In genomic region chr3:64760258-64760657, GRCh38 we compare ENCODE assay signal across 19 cellular contexts.
"Had no signal": no experiment of that assay in that cellular context is flagged by ENCODE, and none has a peak within 500 bp of the region (broad histone marks: within the 10 kb centered on the region; RNA-seq: fewer than 3 reads in every experiment).

No MANE protein-coding gene starts in this region.

- H3K27me3 ChIP-seq: neutrophil, pancreas, vagina had no signal

- H3K4me3 ChIP-seq: pancreas, vagina had no signal

- H3K36me3 ChIP-seq: neutrophil, pancreas, vagina had no signal

- H3K27ac ChIP-seq: neutrophil, pancreas, vagina had no signal

- DNase-seq: activated CD4-positive, alpha-beta T cell treated with anti-CD3 and anti-CD28 coated beads for 36 hours; activated CD4-positive, alpha-beta T cell treated with anti-CD3 and anti-CD28 coated beads, Interleukin-2, amount 50 U/mL, for 4 hours; activated CD8-positive, alpha-beta memory T cell treated with anti-CD3 and anti-CD28 coated beads for 24 hours; activated CD8-positive, alpha-beta memory T cell treated with anti-CD3 and anti-CD28 coated beads, Interleukin-2, amount 50 U/mL, for 4 hours; activated naive CD4-positive, alpha-beta T cell treated with Interleukin-2 at 50 U/mL for 16 hours; activated naive CD8-positive, alpha-beta T cell treated with anti-CD3 and anti-CD28 coated beads for 36 hours; activated T-cell treated with anti-CD3 and anti-CD28 coated beads, Interleukin-2, amount 50 U/mL, for 48 hours; effector CD4-positive, alpha-beta T cell; foreskin fibroblast; hippocampal formation; kidney glomerular epithelial cell; pancreas; stimulated activated CD4-positive, alpha-beta T cell treated with anti-CD3 and anti-CD28 coated beads, Interleukin-4, amount 100 ng/mL, for 4 hours; stimulated activated naive CD8-positive, alpha-beta T cell treated with anti-CD3 and anti-CD28 coated beads, Interleukin-15, Interleukin-2, amounts not matched to agents 100 U/mL and 50 U/mL, for 24 hours; T-helper 9 cell; trophoblast cell had no signal

- H3K9me3 ChIP-seq: neutrophil, pancreas, vagina had no signal

- ATAC-seq: activated CD4-positive, alpha-beta T cell treated with anti-CD3 and anti-CD28 coated beads for 36 hours; pancreas; stimulated activated naive CD8-positive, alpha-beta T cell treated with anti-CD3 and anti-CD28 coated beads, Interleukin-15, Interleukin-2, amounts not matched to agents 100 U/mL and 50 U/mL, for 24 hours; WTC11 had no signal
